Comparison of ENCODE assay signal across 10 cellular contexts in genomic region chr17:79831367-79832210, GRCh38. TPM values are rescaled to one million over a fixed set of nuclear protein-coding genes. Genes with fewer than 3 reads are reported as not detected.
A peak's percentile ranks its signal among the peaks of the same experiment; 100 is the strongest.
DNase-seq lines count a peak whose midpoint lies in the region; ATAC-seq, FAIRE-seq and TF ChIP-seq lines count a peak whose summit lies in the region.
"Had no signal": no experiment of that assay in that cellular context is flagged by ENCODE, and none has a peak within 500 bp of the region (broad histone marks: within the 10 kb centered on the region; RNA-seq: fewer than 3 reads in every experiment).

No MANE protein-coding gene starts in this region.

- H3K27ac ChIP-seq in kidney (ENCODE audit: low read depth in 2 of 2, low read length in 2 of 2) (peak overlapping the region in 1 of 2 donors; percentile 57), gastrocnemius medialis (no peak overlapping the region)

- intact Hi-C loops in kidney (cut with DNase I) (no loop called here), gastrocnemius medialis (cut with DNase I; ENCODE audit: low total_unique reads) (no loop called here)

- TF ChIP-seq POLR2A in gastrocnemius medialis (IDR thresholded peaks at IDR 0.05): no peak

- peak overlapping the region in 1 of 2 donors; percentile 15 for H3K9ac ChIP-seq in kidney (ENCODE audit: low read length in 2 of 2)

- peaks cover 6 to 14% of the 10 kb centered on the region in 2 donors for H3K4me1 ChIP-seq in kidney (ENCODE audit: control insufficient read depth in 1 of 2, insufficient read depth in 1 of 2, low read depth in 1 of 2, low read length in 2 of 2)
- peaks cover 7 to 16% of the 10 kb centered on the region in 2 donors for H3K4me1 ChIP-seq in gastrocnemius medialis

- TF ChIP-seq CTCF in chondrocyte (IDR thresholded peaks at IDR 0.05) (no peak), kidney (IDR thresholded peaks at IDR 0.05; ENCODE audit: borderline replicate concordance, extremely low read depth, insufficient read depth) (no peak), gastrocnemius medialis (IDR thresholded peaks at IDR 0.05 in 4 of 5, conservative IDR thresholded peaks at IDR 0.05 in 1 of 5) (no peak)

- no peaks in the 10 kb centered on the region for H3K27me3 Mint-ChIP-seq in chondrocyte (ENCODE audit: low read depth)

- FAIRE-seq in kidney (lab: Jason Lieb, UNC): no peak
- FAIRE-seq: GM12892 had no signal

- no peaks in the 10 kb centered on the region for H3K9me3 ChIP-seq in kidney (ENCODE audit: control insufficient read depth in 1 of 2, low read length in 2 of 2)
- no peaks in the 10 kb centered on the region for H3K9me3 ChIP-seq in gastrocnemius medialis

- peaks cover 7 to 18% (median 14%) of the 10 kb centered on the region in 3 donors for H3K27me3 ChIP-seq in gastrocnemius medialis

- in situ Hi-C loops in gastrocnemius medialis (cut with MboI; ENCODE audit: low sequenced_read_pairs in 4 of 4): no loop called here

- peak overlapping the region in 1 of 2 donors; percentile 25 for H3K4me3 ChIP-seq in kidney (ENCODE audit: low read length in 2 of 2)
- H3K4me3 ChIP-seq in gastrocnemius medialis: peak overlapping the region in 3 of 4 donors; percentile 20 to 46 (median 43)

- peaks cover 7% of the 10 kb centered on the region for H3K36me3 Mint-ChIP-seq in chondrocyte (ENCODE audit: low read depth)

- H3K4me1 Mint-ChIP-seq in chondrocyte (ENCODE audit: low read depth): peaks cover 33% of the 10 kb centered on the region

- no peak for TF ChIP-seq RAD21 in Ishikawa (IDR thresholded peaks at IDR 0.05; ENCODE audit: low read depth)

- H3K27ac Mint-ChIP-seq in chondrocyte (ENCODE audit: unreplicated experiment): no peak overlapping the region

- H3K4me3 Mint-ChIP-seq in chondrocyte (ENCODE audit: unreplicated experiment): peak overlapping the region; percentile 25

- peak; percentile 52; the same call in 1 of the 2 replicates for TF ChIP-seq EP300 in Ishikawa (IDR thresholded peaks at IDR 0.05; ENCODE audit: borderline replicate concordance)

- H3K36me3 ChIP-seq in kidney (ENCODE audit: control insufficient read depth in 1 of 2, insufficient read depth in 2 of 2, low read length in 2 of 2) (peaks cover 0 to 6% of the 10 kb centered on the region in 2 donors), gastrocnemius medialis (no peaks in the 10 kb centered on the region)

- no peaks in the 10 kb centered on the region for H3K9me3 Mint-ChIP-seq in chondrocyte (ENCODE audit: low read depth)

- DNase-seq in chondrocyte (ENCODE audit: low spot score): no peak
- peak; percentile 93 for DNase-seq in kidney
- peak in 1 of 2 donors; percentile 49 for DNase-seq in gastrocnemius medialis
- DNase-seq in NCI-H187 treated with DMSO at 0.1 percent for 48 hours (lab: John Stamatoyannopoulos, UW): no peak
- no peak for DNase-seq in NCI-H2107 treated with DMSO at 0.1 percent for 48 hours (lab: John Stamatoyannopoulos, UW; ENCODE audit: unreplicated experiment)
- no peak for DNase-seq in NCI-H2171 (lab: John Stamatoyannopoulos, UW)
- DNase-seq: stimulated activated CD4-positive, alpha-beta T cell treated with anti-CD3 and anti-CD28 coated beads, Interleukin-4, amount 100 ng/mL, for 4 hours had no signal

- ATAC-seq in gastrocnemius medialis (peak; percentile 55 to 66), GM19455 (IDR thresholded peaks at IDR 0.05; ENCODE audit: unreplicated experiment) (no peak)

TF ChIP-seq in Ishikawa, 13 proteins besides CTCF, POLR2A, EP300 and RAD21:
- TF ChIP-seq NFIC (IDR thresholded peaks at IDR 0.05) (peak; percentile 83), MAX (IDR thresholded peaks at IDR 0.05) (peak; percentile 46), USF1 (IDR thresholded peaks at IDR 0.05) (no peak), TCF12 (IDR thresholded peaks at IDR 0.05; ENCODE audit: low read depth) (peak; percentile 54; the same call in 1 of the 2 replicates), CREB1 (IDR thresholded peaks at IDR 0.05; ENCODE audit: low read depth) (no peak)

RNA-seq across cellular contexts. Expression of gene CBX4, which starts 7.7 kb away (rescaled TPM):
- 26.7 to 27.2 TPM (median 26.8 TPM) in 3 replicates for total RNA-seq in chondrocyte
- 26.8 TPM for total RNA-seq in kidney
- polyA plus RNA-seq in kidney (ENCODE audit: insufficient read depth, low read depth, low replicate concordance): 7.1 TPM
- 1 to 10 TPM; 3.0 to 9.0 (median 5.3) TPM for total RNA-seq in gastrocnemius medialis

RNA-seq across cellular contexts. Expression of gene CBX8, which starts 34.7 kb away (rescaled TPM):
- total RNA-seq in chondrocyte (4.6 to 8.3 TPM (median 6.1 TPM) in 3 replicates), kidney (6.2 TPM), gastrocnemius medialis (under 1 TPM in 3 of 4 donors, not detected in 1; 0.18 to 0.94 (median 0.49) TPM)
- 3.5 TPM for polyA plus RNA-seq in kidney (ENCODE audit: insufficient read depth, low read depth, low replicate concordance)

RNA-seq across cellular contexts. Expression of gene CBX2, which starts 53.6 kb away (rescaled TPM):
- total RNA-seq in chondrocyte (4.1 to 11.8 TPM (median 4.9 TPM) in 3 replicates), kidney (3.5 TPM), gastrocnemius medialis (1 to 10 TPM in 1 of 4 donors, under 1 TPM in 2, not detected in 1; 0.13 to 1.1 (median 0.42) TPM)
- polyA plus RNA-seq in kidney (ENCODE audit: insufficient read depth, low read depth, low replicate concordance): 2.2 TPM
